ENCODE assay signal across 2 cellular contexts in genomic region chr17:65739026-65739425, GRCh38.
TF ChIP-seq lines count a peak whose summit lies in the region.

No MANE protein-coding gene starts in this region.

TF ChIP-seq in HepG2, 621 proteins besides CTCF, POLR2A, EP300 and RAD21 (continued from another document):
- TF ChIP-seq, protein P1, sequence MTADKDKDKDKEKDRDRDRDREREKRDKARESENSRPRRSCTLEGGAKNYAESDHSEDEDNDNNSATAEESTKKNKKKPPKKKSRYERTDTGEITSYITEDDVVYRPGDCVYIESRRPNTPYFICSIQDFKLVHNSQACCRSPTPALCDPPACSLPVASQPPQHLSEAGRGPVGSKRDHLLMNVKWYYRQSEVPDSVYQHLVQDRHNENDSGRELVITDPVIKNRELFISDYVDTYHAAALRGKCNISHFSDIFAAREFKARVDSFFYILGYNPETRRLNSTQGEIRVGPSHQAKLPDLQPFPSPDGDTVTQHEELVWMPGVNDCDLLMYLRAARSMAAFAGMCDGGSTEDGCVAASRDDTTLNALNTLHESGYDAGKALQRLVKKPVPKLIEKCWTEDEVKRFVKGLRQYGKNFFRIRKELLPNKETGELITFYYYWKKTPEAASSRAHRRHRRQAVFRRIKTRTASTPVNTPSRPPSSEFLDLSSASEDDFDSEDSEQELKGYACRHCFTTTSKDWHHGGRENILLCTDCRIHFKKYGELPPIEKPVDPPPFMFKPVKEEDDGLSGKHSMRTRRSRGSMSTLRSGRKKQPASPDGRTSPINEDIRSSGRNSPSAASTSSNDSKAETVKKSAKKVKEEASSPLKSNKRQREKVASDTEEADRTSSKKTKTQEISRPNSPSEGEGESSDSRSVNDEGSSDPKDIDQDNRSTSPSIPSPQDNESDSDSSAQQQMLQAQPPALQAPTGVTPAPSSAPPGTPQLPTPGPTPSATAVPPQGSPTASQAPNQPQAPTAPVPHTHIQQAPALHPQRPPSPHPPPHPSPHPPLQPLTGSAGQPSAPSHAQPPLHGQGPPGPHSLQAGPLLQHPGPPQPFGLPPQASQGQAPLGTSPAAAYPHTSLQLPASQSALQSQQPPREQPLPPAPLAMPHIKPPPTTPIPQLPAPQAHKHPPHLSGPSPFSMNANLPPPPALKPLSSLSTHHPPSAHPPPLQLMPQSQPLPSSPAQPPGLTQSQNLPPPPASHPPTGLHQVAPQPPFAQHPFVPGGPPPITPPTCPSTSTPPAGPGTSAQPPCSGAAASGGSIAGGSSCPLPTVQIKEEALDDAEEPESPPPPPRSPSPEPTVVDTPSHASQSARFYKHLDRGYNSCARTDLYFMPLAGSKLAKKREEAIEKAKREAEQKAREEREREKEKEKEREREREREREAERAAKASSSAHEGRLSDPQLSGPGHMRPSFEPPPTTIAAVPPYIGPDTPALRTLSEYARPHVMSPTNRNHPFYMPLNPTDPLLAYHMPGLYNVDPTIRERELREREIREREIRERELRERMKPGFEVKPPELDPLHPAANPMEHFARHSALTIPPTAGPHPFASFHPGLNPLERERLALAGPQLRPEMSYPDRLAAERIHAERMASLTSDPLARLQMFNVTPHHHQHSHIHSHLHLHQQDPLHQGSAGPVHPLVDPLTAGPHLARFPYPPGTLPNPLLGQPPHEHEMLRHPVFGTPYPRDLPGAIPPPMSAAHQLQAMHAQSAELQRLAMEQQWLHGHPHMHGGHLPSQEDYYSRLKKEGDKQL (CRISPR knock-in tag; IDR thresholded peaks at IDR 0.05; ENCODE audit: low read depth) = no peak
- no peak for TF ChIP-seq FOXM1 (CRISPR knock-in tag; IDR thresholded peaks at IDR 0.05)
- no peak for TF ChIP-seq ZNF605 (CRISPR knock-in tag; IDR thresholded peaks at IDR 0.05)
- TF ChIP-seq TOPORS (CRISPR knock-in tag; IDR thresholded peaks at IDR 0.05) = no peak
TF ChIP-seq in HepG2: peak in this region for 1.

TF ChIP-seq in GM23338, 12 proteins besides CTCF, POLR2A, EP300 and RAD21 (continued from another document):
- TF ChIP-seq, protein P2, sequence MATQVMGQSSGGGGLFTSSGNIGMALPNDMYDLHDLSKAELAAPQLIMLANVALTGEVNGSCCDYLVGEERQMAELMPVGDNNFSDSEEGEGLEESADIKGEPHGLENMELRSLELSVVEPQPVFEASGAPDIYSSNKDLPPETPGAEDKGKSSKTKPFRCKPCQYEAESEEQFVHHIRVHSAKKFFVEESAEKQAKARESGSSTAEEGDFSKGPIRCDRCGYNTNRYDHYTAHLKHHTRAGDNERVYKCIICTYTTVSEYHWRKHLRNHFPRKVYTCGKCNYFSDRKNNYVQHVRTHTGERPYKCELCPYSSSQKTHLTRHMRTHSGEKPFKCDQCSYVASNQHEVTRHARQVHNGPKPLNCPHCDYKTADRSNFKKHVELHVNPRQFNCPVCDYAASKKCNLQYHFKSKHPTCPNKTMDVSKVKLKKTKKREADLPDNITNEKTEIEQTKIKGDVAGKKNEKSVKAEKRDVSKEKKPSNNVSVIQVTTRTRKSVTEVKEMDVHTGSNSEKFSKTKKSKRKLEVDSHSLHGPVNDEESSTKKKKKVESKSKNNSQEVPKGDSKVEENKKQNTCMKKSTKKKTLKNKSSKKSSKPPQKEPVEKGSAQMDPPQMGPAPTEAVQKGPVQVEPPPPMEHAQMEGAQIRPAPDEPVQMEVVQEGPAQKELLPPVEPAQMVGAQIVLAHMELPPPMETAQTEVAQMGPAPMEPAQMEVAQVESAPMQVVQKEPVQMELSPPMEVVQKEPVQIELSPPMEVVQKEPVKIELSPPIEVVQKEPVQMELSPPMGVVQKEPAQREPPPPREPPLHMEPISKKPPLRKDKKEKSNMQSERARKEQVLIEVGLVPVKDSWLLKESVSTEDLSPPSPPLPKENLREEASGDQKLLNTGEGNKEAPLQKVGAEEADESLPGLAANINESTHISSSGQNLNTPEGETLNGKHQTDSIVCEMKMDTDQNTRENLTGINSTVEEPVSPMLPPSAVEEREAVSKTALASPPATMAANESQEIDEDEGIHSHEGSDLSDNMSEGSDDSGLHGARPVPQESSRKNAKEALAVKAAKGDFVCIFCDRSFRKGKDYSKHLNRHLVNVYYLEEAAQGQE (IDR thresholded peaks at IDR 0.05; ENCODE audit: unreplicated experiment) = no peak
- no peak for TF ChIP-seq POLR2AphosphoS5 (IDR thresholded peaks at IDR 0.05; ENCODE audit: low read depth)
- TF ChIP-seq EZH2phosphoT487 (IDR thresholded peaks at IDR 0.05; ENCODE audit: unreplicated experiment) = no peak
- no peak for TF ChIP-seq ZNF114 (CRISPR knock-in tag; IDR thresholded peaks at IDR 0.05)
- TF ChIP-seq EZH2 (IDR thresholded peaks at IDR 0.05; ENCODE audit: low read depth, unreplicated experiment) = no peak
- TF ChIP-seq STAT1 (IDR thresholded peaks at IDR 0.05; ENCODE audit: unreplicated experiment) = no peak
- TF ChIP-seq CREB1 (CRISPR knock-in tag; IDR thresholded peaks at IDR 0.05; ENCODE audit: low read depth) = no peak
